In genomic region chr17:48037036-48037881, GRCh38 we compare ENCODE assay signal across 8 cellular contexts. TPM values are rescaled to one million over a fixed set of nuclear protein-coding genes. Genes with fewer than 3 reads are reported as not detected.
A peak's percentile ranks its signal among the peaks of the same experiment; 100 is the strongest.
DNase-seq lines count a peak whose midpoint lies in the region; ATAC-seq and TF ChIP-seq lines count a peak whose summit lies in the region.

COPZ2 (minus strand) TSS chr17:48037797; CDS start chr17:48037777, 20 bp downstream.

- CTCF ChIA-PET in naive thymus-derived CD4-positive, alpha-beta T cell (lab: Charles Lee) = interaction anchor here (1.5 to 2.2 kb wide), 5 partner anchors 10 to 26 kb away, joined by 4 to 13 read pairs (median 7); no protein-coding TSS in a partner anchor

- H3K9me3 ChIP-seq in esophagus squamous epithelium (no peaks in the 10 kb centered on the region), transverse colon (no peaks in the 10 kb centered on the region)
- H3K9me3 ChIP-seq in naive thymus-derived CD4-positive, alpha-beta T cell (ENCODE audit: control insufficient read depth in 2 of 3, low read length in 3 of 3) = no peaks in the 10 kb centered on the region

- TF ChIP-seq EP300 in transverse colon (IDR thresholded peaks at IDR 0.05; ENCODE audit: low read depth) = no peak

- peaks cover 0 to 4% (median 0%) of the 10 kb centered on the region in 5 donors for H3K36me3 Mint-ChIP-seq in naive thymus-derived CD4-positive, alpha-beta T cell

- WGBS in esophagus squamous epithelium, 2 donors = 3% methylated on average over 6 of the region's 81 CpGs; no CpG with 5 or more reads in 1 of the 2 donors
- WGBS in transverse colon (ENCODE audit: low coverage in 1 of 2), 2 donors = 3% methylated on average over 55 of the region's 81 CpGs; no CpG with 5 or more reads in 1 of the 2 donors

- H3K4me1 Mint-ChIP-seq in naive thymus-derived CD4-positive, alpha-beta T cell = peaks cover 0 to 17% (median 12%) of the 10 kb centered on the region in 7 donors

- H3K27me3 ChIP-seq in GM06990 (replicated peaks; ENCODE audit: control insufficient read depth, insufficient read depth, low read length) (no peaks in the 10 kb centered on the region; the same call in 1 of the 2 replicates), esophagus squamous epithelium (no peaks in the 10 kb centered on the region), transverse colon (peaks cover 38% of the 10 kb centered on the region)
- H3K27me3 ChIP-seq in naive thymus-derived CD4-positive, alpha-beta T cell (ENCODE audit: control insufficient read depth in 2 of 2, insufficient read depth in 2 of 2, low read length in 2 of 2) = peaks cover 5 to 6% of the 10 kb centered on the region in 2 donors

- TF ChIP-seq CTCF in GM06990 (IDR thresholded peaks at IDR 0.05; ENCODE audit: insufficient read depth, low read length, poor library complexity, severe bottlenecking) = peak; percentile 88
- peak; percentile 10 to 72 (median 46) for TF ChIP-seq CTCF in esophagus squamous epithelium (IDR thresholded peaks at IDR 0.05)
- TF ChIP-seq CTCF in transverse colon (IDR thresholded peaks at IDR 0.05) = peak; percentile 49 to 63 (median 53)

- H3K36me3 ChIP-seq in GM06990 (ENCODE audit: control insufficient read depth, insufficient read depth, low read length) (no peaks in the 10 kb centered on the region), esophagus squamous epithelium (no peaks in the 10 kb centered on the region), transverse colon (no peaks in the 10 kb centered on the region)
- H3K36me3 ChIP-seq in naive thymus-derived CD4-positive, alpha-beta T cell (ENCODE audit: control insufficient read depth in 2 of 3, insufficient read depth in 3 of 3, low read length in 3 of 3) = no peaks in the 10 kb centered on the region

- H3K27ac ChIP-seq in esophagus squamous epithelium (peak within 1 kb of the TSS; percentile 59 to 79 (median 77)), transverse colon (peak within 1 kb of the TSS; percentile 65 to 77 (median 70))
- H3K27ac ChIP-seq in naive thymus-derived CD4-positive, alpha-beta T cell (ENCODE audit: low read depth, low read length) = peak within 1 kb of the TSS; percentile 45

- peak; percentile 52 for DNase-seq in GM06990 (ENCODE audit: extremely low read depth, insufficient read length)
- peak; percentile 53 for DNase-seq in M059J (ENCODE audit: low read depth)
- DNase-seq in activated T-cell treated with anti-CD3 and anti-CD28 coated beads, Interleukin-2, amount 50 U/mL, for 1 hour = peak; percentile 71
- DNase-seq in esophagus squamous epithelium (lab: John Stamatoyannopoulos, UW) = no peak
- peak; percentile 49 to 68 (median 64) for DNase-seq in naive thymus-derived CD4-positive, alpha-beta T cell
- peak; percentile 69 for DNase-seq in transverse colon
- DNase-seq in NCI-H1048 (lab: John Stamatoyannopoulos, UW) = no peak

- H3K4me3 ChIP-seq in GM06990 (replicated peaks; ENCODE audit: low read depth, low read length) = peak within 1 kb of the TSS; percentile 64
- H3K4me3 ChIP-seq in esophagus squamous epithelium = peak within 1 kb of the TSS; percentile 50 to 69 (median 66)
- H3K4me3 ChIP-seq in naive thymus-derived CD4-positive, alpha-beta T cell (ENCODE audit: low read length) = peak within 1 kb of the TSS; percentile 67
- peak within 1 kb of the TSS; percentile 36 to 64 (median 52) for H3K4me3 ChIP-seq in transverse colon

- peak in 1 of 4 donors; percentile 15 for TF ChIP-seq POLR2A in esophagus squamous epithelium (IDR thresholded peaks at IDR 0.05)
- TF ChIP-seq POLR2A in transverse colon (IDR thresholded peaks at IDR 0.05) = no peak

- H3K9me3 Mint-ChIP-seq in naive thymus-derived CD4-positive, alpha-beta T cell = no peaks in the 10 kb centered on the region

- H3K27ac Mint-ChIP-seq in naive thymus-derived CD4-positive, alpha-beta T cell = peak within 1 kb of the TSS in 4 of 9 donors; percentile 26 to 61 (median 45)

- in situ Hi-C loops in transverse colon (cut with MboI; ENCODE audit: low pct_ligation_motif_present in 1 of 4, low pct_unique_long_range_greater_than_20kb in 1 of 4, low sequenced_read_pairs in 3 of 4) = loop anchor here in 1 of 4 donors (10.0 kb wide), 2 partner anchors 58 to 98 kb away; no protein-coding TSS in a partner anchor

- peaks cover 5 to 55% (median 27%) of the 10 kb centered on the region in 5 donors for H3K27me3 Mint-ChIP-seq in naive thymus-derived CD4-positive, alpha-beta T cell

- intact Hi-C loops in esophagus squamous epithelium (cut with DNase I) (no loop called here), transverse colon (cut with DNase I; ENCODE audit: low total_unique reads) (no loop called here)
- intact Hi-C loops in naive thymus-derived CD4-positive, alpha-beta T cell (cut with micrococcal nuclease) = loop anchor here (1.0 kb wide), 4 partner anchors 11 to 37 kb away; partner anchors contain the start of gene NFE2L1 (in 2 of the 2)

- peak within 1 kb of the TSS; percentile 76 to 95 (median 88) for H3K4me3 Mint-ChIP-seq in naive thymus-derived CD4-positive, alpha-beta T cell

- peaks cover 6 to 18% (median 9%) of the 10 kb centered on the region in 3 donors for H3K4me1 ChIP-seq in esophagus squamous epithelium
- H3K4me1 ChIP-seq in naive thymus-derived CD4-positive, alpha-beta T cell (ENCODE audit: control insufficient read depth in 2 of 2, insufficient read depth in 2 of 2, low read length in 2 of 2) = peaks cover 0 to 3% of the 10 kb centered on the region in 2 donors
- peaks cover 0 to 16% (median 7%) of the 10 kb centered on the region in 4 donors for H3K4me1 ChIP-seq in transverse colon

- POLR2A ChIA-PET in naive thymus-derived CD4-positive, alpha-beta T cell (lab: Charles Lee) = interaction anchor here (1.4 to 3.4 kb wide), 2 partner anchors 11 kb away, joined by 3 to 26 read pairs; partner anchors contain the start of gene NFE2L1

- ATAC-seq in naive thymus-derived CD4-positive, alpha-beta T cell = peak; percentile 97
- no peak for ATAC-seq in GM18861 (IDR thresholded peaks at IDR 0.05; ENCODE audit: unreplicated experiment)

RNA-seq across cellular contexts. Expression of gene COPZ2, which starts in this region (rescaled TPM):
- total RNA-seq in M059J (2014; rRNA removed; shearing (Covaris generic)) = 27.3 and 40.7 TPM in 2 replicates
- total RNA-seq in esophagus squamous epithelium (10 to 100 TPM in 1 of 4 donors, 1 to 10 TPM in 2, under 1 TPM in 1; 0.91 to 14.5 (median 5.7) TPM), transverse colon (10 to 100 TPM in 2 of 4 donors, 1 to 10 TPM in 2; 6.0 to 11.2 (median 8.3) TPM)
- total RNA-seq in naive thymus-derived CD4-positive, alpha-beta T cell = 1 to 10 TPM in 4 of 5 experiments, under 1 TPM in 1; 0.81 to 5.5 (median 1.9) TPM
- polyA plus RNA-seq in naive thymus-derived CD4-positive, alpha-beta T cell = under 1 TPM; 0.75 to 0.99 TPM

Comparison
In these comparisons a context has a peak if more than half of its experiments do, and no peak if none do; other contexts are left out.
1. DNase-seq: peak in GM06990 (single experiment), M059J (single experiment), activated T-cell treated with anti-CD3 and anti-CD28 coated beads, Interleukin-2, amount 50 U/mL, for 1 hour (single experiment), naive thymus-derived CD4-positive, alpha-beta T cell (9 of 9) and transverse colon (single experiment); none in esophagus squamous epithelium (single experiment) and NCI-H1048 (single experiment).
2. intact Hi-C loops: an anchor here in naive thymus-derived CD4-positive, alpha-beta T cell (1.0 kb wide); none called in esophagus squamous epithelium and transverse colon.
3. Peak in every context shown above with its lines, with median percentiles within 50 percentile points of each other: H3K4me3 ChIP-seq, CTCF ChIP-seq and H3K27ac ChIP-seq.